Comparison of ENCODE assay signal across 15 cellular contexts in genomic region chr11:29306527-29306926, GRCh38.
A peak's percentile ranks its signal among the peaks of the same experiment; 100 is the strongest.
DNase-seq lines count a peak whose midpoint lies in the region; TF ChIP-seq lines count a peak whose summit lies in the region.
"Had no signal": no experiment of that assay in that cellular context is flagged by ENCODE, and none has a peak within 500 bp of the region (broad histone marks: within the 10 kb centered on the region; RNA-seq: fewer than 3 reads in every experiment).

No MANE protein-coding gene starts in this region.

- peak; percentile 78 for DNase-seq in A172 (ENCODE audit: low spot score)
- DNase-seq in HFFc6 = peak; percentile 85
- DNase-seq in amniotic stem cell (lab: John Stamatoyannopoulos, UW) = peak; percentile 51
- peak; percentile 95 for DNase-seq in fibroblast of the aortic adventitia (ENCODE audit: low read depth)
- no peak for DNase-seq in NCI-H748 treated with DMSO at 0.1 percent for 48 hours (lab: John Stamatoyannopoulos, UW)
- no peak for DNase-seq in activated T-cell treated with anti-CD3 and anti-CD28 coated beads for 4 hours
- DNase-seq in NCI-H2171 treated with DMSO at 0.1 percent for 48 hours (lab: John Stamatoyannopoulos, UW) = no peak
- DNase-seq in SIG-M5 treated with dmso at 0.1 percent for 504 hours (lab: John Stamatoyannopoulos, UW; ENCODE audit: unreplicated experiment) = no peak
- DNase-seq: 8988T; activated naive CD4-positive, alpha-beta T cell; caudate nucleus; erythroblast; H7; NCI-H2081 treated with DMSO at 0.1 percent for 48 hours; SJCRH30 had no signal

- H3K27me3 Mint-ChIP-seq in HFFc6 (ENCODE audit: insufficient read depth) = no peaks in the 10 kb centered on the region

- H3K4me3 Mint-ChIP-seq in HFFc6 = peak overlapping the region; percentile 14; the same call in 1 of the 2 replicates

- H3K9me3 Mint-ChIP-seq in HFFc6 = no peaks in the 10 kb centered on the region

- no peak for TF ChIP-seq CTCF in HFFc6 (IDR thresholded peaks at IDR 0.05)
- TF ChIP-seq CTCF in fibroblast of the aortic adventitia (IDR thresholded peaks at IDR 0.05; ENCODE audit: insufficient read depth, low read length) = no peak

- H3K27ac Mint-ChIP-seq in HFFc6 = peak overlapping the region; percentile 71

- H3K4me3 ChIP-seq in fibroblast of the aortic adventitia (ENCODE audit: low read depth, low read length) = no peak overlapping the region
- H3K4me3 ChIP-seq: SJCRH30 had no signal

- H3K4me1 Mint-ChIP-seq in HFFc6 (ENCODE audit: low read depth) = peaks cover 86% of the 10 kb centered on the region

- H3K36me3 Mint-ChIP-seq in HFFc6 (ENCODE audit: low read depth) = peaks cover 20% of the 10 kb centered on the region

Comparison
In these comparisons a context has a peak if more than half of its experiments do, and no peak if none do; other contexts are left out.
1. DNase-seq: peak in A172 (single experiment), HFFc6 (single experiment), amniotic stem cell (single experiment) and fibroblast of the aortic adventitia (single experiment); none in NCI-H748 treated with DMSO at 0.1 percent for 48 hours (single experiment), activated T-cell treated with anti-CD3 and anti-CD28 coated beads for 4 hours (single experiment), NCI-H2171 treated with DMSO at 0.1 percent for 48 hours (single experiment) and SIG-M5 treated with dmso at 0.1 percent for 504 hours (single experiment).